ENCODE assay signal across 1 cellular context in genomic region chr13:48401480-48401879, GRCh38.
TF ChIP-seq lines count a peak whose summit lies in the region.

No MANE protein-coding gene starts in this region.

TF ChIP-seq in GM12878, 131 proteins besides CTCF, POLR2A, EP300 and RAD21 (continued from another document):
- TF ChIP-seq HDAC6 (IDR thresholded peaks at IDR 0.05; ENCODE audit: unreplicated experiment): no peak
- no peak for TF ChIP-seq POU2F2 (IDR thresholded peaks at IDR 0.05; ENCODE audit: borderline replicate concordance, low read depth, low read length)
- no peak for TF ChIP-seq FOS (IDR thresholded peaks at IDR 0.05; ENCODE audit: borderline replicate concordance, extremely low read depth, insufficient read length)
- TF ChIP-seq TCF3 (IDR thresholded peaks at IDR 0.05; ENCODE audit: borderline replicate concordance, insufficient read depth, low read depth, low read length): no peak
- no peak for TF ChIP-seq PAX5 (IDR thresholded peaks at IDR 0.05; ENCODE audit: borderline replicate concordance, low read depth, low read length)
- TF ChIP-seq RBBP5 (conservative IDR thresholded peaks at IDR 0.05): no peak
- TF ChIP-seq CBX3 (IDR thresholded peaks at IDR 0.05; ENCODE audit: borderline replicate concordance, low read depth): no peak
- no peak for TF ChIP-seq NFYA (IDR thresholded peaks at IDR 0.05; ENCODE audit: borderline replicate concordance, low read depth, low read length)
- no peak for TF ChIP-seq KLF5 (IDR thresholded peaks at IDR 0.05; ENCODE audit: partially characterized antibody)
- no peak for TF ChIP-seq TARDBP (IDR thresholded peaks at IDR 0.05; ENCODE audit: borderline replicate concordance)
- no peak for TF ChIP-seq ZBTB11 (CRISPR knock-in tag; IDR thresholded peaks at IDR 0.05)
- no peak for TF ChIP-seq ZBTB40 (IDR thresholded peaks at IDR 0.05; ENCODE audit: borderline replicate concordance)
TF ChIP-seq in GM12878: peak in this region for 0.
